ENCODE assay signal across 19 cellular contexts in genomic region chr10:94879214-94879613, GRCh38.
"Had no signal": no experiment of that assay in that cellular context is flagged by ENCODE, and none has a peak within 500 bp of the region (broad histone marks: within the 10 kb centered on the region; RNA-seq: fewer than 3 reads in every experiment).

No MANE protein-coding gene starts in this region.

- H3K27me3 Mint-ChIP-seq: stimulated activated naive CD8-positive, alpha-beta T cell treated with anti-CD3 and anti-CD28 coated beads, Interleukin-15, Interleukin-2, amounts not matched to agents 100 ng/mL and 50 ng/mL, for 24 hours had no signal

- ATAC-seq: heart right ventricle; psoas muscle; sciatic nerve; stimulated activated memory B cell treated with anti-CD40 and anti-IgM and Interleukin-4, amounts not matched to agents 10 μg/mL and 1 μg/mL and 100 μg/mL, for 72 hours; upper lobe of right lung had no signal

- DNase-seq: colonic mucosa; dermis blood vessel endothelial cell; erythroblast; foreskin melanocyte; heart right ventricle; hypothalamus; kidney glomerular epithelial cell; naive B cell; nephron progenitor cell; psoas muscle; spleen; stimulated activated CD4-positive, alpha-beta T cell treated with anti-CD3 and anti-CD28 coated beads, Interleukin-15, amount 100 ng/mL, for 24 hours; stimulated activated CD4-positive, alpha-beta T cell treated with anti-CD3 and anti-CD28 coated beads, Interleukin-1b, Interleukin-23, amount 100 ng/mL, for 48 hours; stimulated activated CD4-positive, alpha-beta T cell treated with anti-CD3 and anti-CD28 coated beads, Interleukin-4, amount 100 ng/mL, for 24 hours; tibial artery; upper lobe of right lung had no signal

- H3K36me3 Mint-ChIP-seq: naive B cell; stimulated activated memory B cell treated with anti-CD40 and anti-IgM and Interleukin-4, amounts not matched to agents 10 μg/mL and 1 μg/mL and 100 μg/mL, for 72 hours had no signal

- H3K4me3 Mint-ChIP-seq: naive B cell; nephron progenitor cell; stimulated activated memory B cell treated with anti-CD40 and anti-IgM and Interleukin-4, amounts not matched to agents 10 μg/mL and 1 μg/mL and 100 μg/mL, for 72 hours; stimulated activated naive CD8-positive, alpha-beta T cell treated with anti-CD3 and anti-CD28 coated beads, Interleukin-15, Interleukin-2, amounts not matched to agents 100 ng/mL and 50 ng/mL, for 24 hours had no signal

- H3K4me1 Mint-ChIP-seq: naive B cell; stimulated activated memory B cell treated with anti-CD40 and anti-IgM and Interleukin-4, amounts not matched to agents 10 μg/mL and 1 μg/mL and 100 μg/mL, for 72 hours had no signal

- H3K27ac Mint-ChIP-seq: nephron progenitor cell; stimulated activated memory B cell treated with anti-CD40 and anti-IgM and Interleukin-4, amounts not matched to agents 10 μg/mL and 1 μg/mL and 100 μg/mL, for 72 hours; stimulated activated naive CD8-positive, alpha-beta T cell treated with anti-CD3 and anti-CD28 coated beads, Interleukin-15, Interleukin-2, amounts not matched to agents 100 ng/mL and 50 ng/mL, for 24 hours had no signal

- H3K9me3 Mint-ChIP-seq: nephron progenitor cell; stimulated activated memory B cell treated with anti-CD40 and anti-IgM and Interleukin-4, amounts not matched to agents 10 μg/mL and 1 μg/mL and 100 μg/mL, for 72 hours had no signal
